Comparison of ENCODE assay signal across 24 cellular contexts in genomic region chr6:100876251-100876650, GRCh38.
"Had no signal": no experiment of that assay in that cellular context is flagged by ENCODE, and none has a peak within 500 bp of the region (broad histone marks: within the 10 kb centered on the region; RNA-seq: fewer than 3 reads in every experiment).

No MANE protein-coding gene starts in this region.

- H3K4me3 Mint-ChIP-seq: endodermal cell; neural progenitor cell; stimulated activated memory B cell treated with anti-CD40 and anti-IgM and Interleukin-4, amounts not matched to agents 10 μg/mL and 1 μg/mL and 100 μg/mL, for 72 hours; stimulated activated naive CD8-positive, alpha-beta T cell treated with anti-CD3 and anti-CD28 coated beads, Interleukin-15, Interleukin-2, amounts not matched to agents 100 ng/mL and 50 ng/mL, for 24 hours had no signal

- H3K27me3 ChIP-seq: foreskin keratinocyte, heart left ventricle, neural progenitor cell, ovary, spleen, tibial artery, upper lobe of right lung, vagina had no signal

- ATAC-seq: foreskin keratinocyte; heart left ventricle; left colon; left ventricle myocardium superior; mucosa of descending colon; naive thymus-derived CD8-positive, alpha-beta T cell; right cardiac atrium; stimulated activated memory B cell treated with anti-CD40 and anti-IgM and Interleukin-4, amounts not matched to agents 10 μg/mL and 1 μg/mL and 100 μg/mL, for 72 hours; upper lobe of right lung had no signal

- H3K9ac ChIP-seq: neural progenitor cell had no signal

- H3K36me3 ChIP-seq: neural progenitor cell, ovary, tibial artery, upper lobe of right lung, vagina had no signal

- H3K4me2 ChIP-seq: neural progenitor cell had no signal

- H2AFZ ChIP-seq: neural progenitor cell had no signal

- H3K27ac ChIP-seq: coronary artery, foreskin keratinocyte, heart left ventricle, neural progenitor cell, ovary, spleen, tibial artery, upper lobe of right lung, vagina had no signal

- DNase-seq: effector CD4-positive, alpha-beta T cell; endodermal cell; erythroblast; foreskin keratinocyte; heart left ventricle; hippocampal formation; left colon; left ventricle myocardium superior; mucosa of descending colon; naive thymus-derived CD8-positive, alpha-beta T cell; nucleus accumbens; ovary; right cardiac atrium; spleen; stimulated activated CD4-positive, alpha-beta T cell treated with anti-CD3 and anti-CD28 coated beads, Interleukin-15, amount 100 ng/mL, for 24 hours; stimulated activated CD4-positive, alpha-beta T cell treated with anti-CD3 and anti-CD28 coated beads, Interleukin-1b, Interleukin-23, amount 100 ng/mL, for 48 hours; stimulated activated CD4-positive, alpha-beta T cell treated with anti-CD3 and anti-CD28 coated beads, Interleukin-4, amount 100 ng/mL, for 24 hours; tibial artery; upper lobe of right lung had no signal

- H3K27me3 Mint-ChIP-seq: naive thymus-derived CD8-positive, alpha-beta T cell; stimulated activated memory B cell treated with anti-CD40 and anti-IgM and Interleukin-4, amounts not matched to agents 10 μg/mL and 1 μg/mL and 100 μg/mL, for 72 hours; stimulated activated naive CD8-positive, alpha-beta T cell treated with anti-CD3 and anti-CD28 coated beads, Interleukin-15, Interleukin-2, amounts not matched to agents 100 ng/mL and 50 ng/mL, for 24 hours had no signal

- H3K27ac Mint-ChIP-seq: endodermal cell; neural progenitor cell; stimulated activated memory B cell treated with anti-CD40 and anti-IgM and Interleukin-4, amounts not matched to agents 10 μg/mL and 1 μg/mL and 100 μg/mL, for 72 hours; stimulated activated naive CD8-positive, alpha-beta T cell treated with anti-CD3 and anti-CD28 coated beads, Interleukin-15, Interleukin-2, amounts not matched to agents 100 ng/mL and 50 ng/mL, for 24 hours had no signal

- H3K9me3 Mint-ChIP-seq: stimulated activated memory B cell treated with anti-CD40 and anti-IgM and Interleukin-4, amounts not matched to agents 10 μg/mL and 1 μg/mL and 100 μg/mL, for 72 hours; stimulated activated naive CD8-positive, alpha-beta T cell treated with anti-CD3 and anti-CD28 coated beads, Interleukin-15, Interleukin-2, amounts not matched to agents 100 ng/mL and 50 ng/mL, for 24 hours had no signal

- H3K9me3 ChIP-seq: mucosa of descending colon, ovary, tibial artery, upper lobe of right lung, vagina had no signal

- H3K4me3 ChIP-seq: coronary artery, heart left ventricle, mucosa of descending colon, neural progenitor cell, ovary, spleen, tibial artery, upper lobe of right lung, vagina had no signal
